In genomic region chr1:84505167-84506001, GRCh38 we compare ENCODE assay signal across 8 cellular contexts. TPM values are rescaled to one million over a fixed set of nuclear protein-coding genes. Genes with fewer than 3 reads are reported as not detected.
A peak's percentile ranks its signal among the peaks of the same experiment; 100 is the strongest.
DNase-seq lines count a peak whose midpoint lies in the region; FAIRE-seq and TF ChIP-seq lines count a peak whose summit lies in the region.

No MANE protein-coding gene starts in this region.

- no peak for TF ChIP-seq CTCF in LNCaP clone FGC (IDR thresholded peaks at IDR 0.05; ENCODE audit: control insufficient read depth, extremely low read depth, insufficient read depth)
- TF ChIP-seq CTCF in epithelial cell of esophagus (IDR thresholded peaks at IDR 0.05; ENCODE audit: insufficient read depth, low read depth, low read length, missing control alignments), result no peak

- peaks cover 7% of the 10 kb centered on the region for H3K9me3 Mint-ChIP-seq in activated naive CD4-positive, alpha-beta T cell treated with anti-CD3 and anti-CD28 coated beads, Interleukin-2, amount 10 ng/mL, durations not matched to agents 7 days and 5 days

- peaks cover 30% of the 10 kb centered on the region for H3K4me1 ChIP-seq in mononuclear cell (ENCODE audit: insufficient read depth, low read length)

- peak overlapping the region; percentile 85 for H3K4me3 ChIP-seq in LNCaP clone FGC (ENCODE audit: low read depth, low read length)
- H3K4me3 ChIP-seq in epithelial cell of esophagus (ENCODE audit: low read length), result peak overlapping the region; percentile 88
- H3K4me3 ChIP-seq in mononuclear cell (ENCODE audit: low read length), result peak overlapping the region; percentile 94

- H3K4me1 Mint-ChIP-seq in activated naive CD4-positive, alpha-beta T cell treated with anti-CD3 and anti-CD28 coated beads, Interleukin-2, amount 10 ng/mL, durations not matched to agents 7 days and 5 days, result peaks cover 53% of the 10 kb centered on the region

- DNase-seq in activated naive CD4-positive, alpha-beta T cell treated with anti-CD3 and anti-CD28 coated beads, Interleukin-2, amount 10 ng/mL, durations not matched to agents 7 days and 5 days, result peak; percentile 21
- no peak for DNase-seq in activated naive CD4-positive, alpha-beta T cell treated with anti-CD3 and anti-CD28 coated beads, Interleukin-2, amount 50 U/mL, for 16 hours
- DNase-seq in HCEC 1CT (peak; percentile 66), LNCaP clone FGC (ENCODE audit: low read depth) (no peak), SKM-1 treated with dmso at 0.1 percent for 144 hours (lab: John Stamatoyannopoulos, UW; ENCODE audit: unreplicated experiment) (peak; percentile 61), epithelial cell of esophagus (ENCODE audit: low read depth) (peak; percentile 65), urothelium cell line (ENCODE audit: low spot score) (peak; percentile 78)

- no peak for FAIRE-seq in urothelium cell line (lab: Jason Lieb, UNC)

- no peaks in the 10 kb centered on the region for H3K9me3 ChIP-seq in mononuclear cell (ENCODE audit: low read depth, low read length)

- H3K27ac Mint-ChIP-seq in activated naive CD4-positive, alpha-beta T cell treated with anti-CD3 and anti-CD28 coated beads, Interleukin-2, amount 10 ng/mL, durations not matched to agents 7 days and 5 days, result peak overlapping the region; percentile 99

- CTCF ChIA-PET in activated naive CD4-positive, alpha-beta T cell treated with anti-CD3 and anti-CD28 coated beads, Interleukin-2, amount 10 ng/mL, durations not matched to agents 7 days and 5 days (lab: Charles Lee), result interaction anchor here (0.7 to 2.5 kb wide), 6 partner anchors 24 to 248 kb away, joined by 4 to 8 read pairs (median 6); no protein-coding TSS in a partner anchor

- H3K36me3 Mint-ChIP-seq in activated naive CD4-positive, alpha-beta T cell treated with anti-CD3 and anti-CD28 coated beads, Interleukin-2, amount 10 ng/mL, durations not matched to agents 7 days and 5 days, result peaks cover 32% of the 10 kb centered on the region

- H3K27me3 ChIP-seq in mononuclear cell (ENCODE audit: insufficient read depth, low read length), result no peaks in the 10 kb centered on the region

- peaks cover 4% of the 10 kb centered on the region for H3K27me3 Mint-ChIP-seq in activated naive CD4-positive, alpha-beta T cell treated with anti-CD3 and anti-CD28 coated beads, Interleukin-2, amount 10 ng/mL, durations not matched to agents 7 days and 5 days

- peak overlapping the region; percentile 100 for H3K4me3 Mint-ChIP-seq in activated naive CD4-positive, alpha-beta T cell treated with anti-CD3 and anti-CD28 coated beads, Interleukin-2, amount 10 ng/mL, durations not matched to agents 7 days and 5 days

RNA-seq across cellular contexts. Expression of gene SPATA1, which starts 0.8 kb away (rescaled TPM):
- total RNA-seq in mononuclear cell, result 0.73 TPM

RNA-seq across cellular contexts. Expression of gene GNG5, which starts 1.0 kb away (rescaled TPM):
- 19.3 TPM for total RNA-seq in mononuclear cell

RNA-seq across cellular contexts. Expression of gene RPF1, which starts 26.3 kb away (rescaled TPM):
- 95.8 TPM for total RNA-seq in mononuclear cell

Comparison
In these comparisons a context has a peak if more than half of its experiments do, and no peak if none do; other contexts are left out.
1. DNase-seq: peak in activated naive CD4-positive, alpha-beta T cell treated with anti-CD3 and anti-CD28 coated beads, Interleukin-2, amount 10 ng/mL, durations not matched to agents 7 days and 5 days (single experiment), HCEC 1CT (single experiment), SKM-1 treated with dmso at 0.1 percent for 144 hours (single experiment), epithelial cell of esophagus (single experiment) and urothelium cell line (single experiment); none in activated naive CD4-positive, alpha-beta T cell treated with anti-CD3 and anti-CD28 coated beads, Interleukin-2, amount 50 U/mL, for 16 hours (single experiment) and LNCaP clone FGC (single experiment).
2. Peak in every context shown above with its lines, with median percentiles within 50 percentile points of each other: H3K4me3 ChIP-seq.